20 cellular contexts compared by ENCODE assay signal in genomic region chr1:232589111-232589808, GRCh38. TPM values are rescaled to one million over a fixed set of nuclear protein-coding genes. Genes with fewer than 3 reads are reported as not detected.
DNase-seq lines count a peak whose midpoint lies in the region; ATAC-seq and TF ChIP-seq lines count a peak whose summit lies in the region.
"Had no signal": no experiment of that assay in that cellular context is flagged by ENCODE, and none has a peak within 500 bp of the region (broad histone marks: within the 10 kb centered on the region; RNA-seq: fewer than 3 reads in every experiment).

No MANE protein-coding gene starts in this region.

- H4K20me1 ChIP-seq in OCI-LY7 (ENCODE audit: insufficient read depth, low read length) = no peaks in the 10 kb centered on the region

- CTCF ChIA-PET in OCI-LY7 (lab: Charles Lee; ENCODE audit: unreplicated experiment) = no interaction called here

- no peaks in the 10 kb centered on the region for H3K27me3 ChIP-seq in heart left ventricle
- no peaks in the 10 kb centered on the region for H3K27me3 ChIP-seq in neutrophil
- H3K27me3 ChIP-seq in gastrocnemius medialis = no peaks in the 10 kb centered on the region
- H3K27me3 ChIP-seq: SJSA1 had no signal

- peaks cover 0 to 8% (median 3%) of the 10 kb centered on the region in 7 donors for H3K9me3 Mint-ChIP-seq in CD14-positive monocyte
- H3K9me3 Mint-ChIP-seq: immature natural killer cell had no signal

- H3K36me3 ChIP-seq in OCI-LY7 (ENCODE audit: insufficient read depth, low read length) (no peaks in the 10 kb centered on the region; the same call in 1 of the 2 replicates), heart left ventricle (no peaks in the 10 kb centered on the region), neutrophil (no peaks in the 10 kb centered on the region), gastrocnemius medialis (no peaks in the 10 kb centered on the region)
- H3K36me3 ChIP-seq: SJSA1 had no signal

- H3K79me2 ChIP-seq in OCI-LY7 (ENCODE audit: insufficient read depth, low read depth, low read length) = peaks cover 8% of the 10 kb centered on the region; the same call in 1 of the 2 replicates

- H3K4me3 ChIP-seq in OCI-LY7 (ENCODE audit: low read depth, low read length, poor library complexity, severe bottlenecking) (no peak overlapping the region), heart left ventricle (no peak overlapping the region), neutrophil (ENCODE audit: low read depth in 1 of 2, low read length in 1 of 2) (peak overlapping the region; percentile 34 to 46), gastrocnemius medialis (no peak overlapping the region)
- H3K4me3 ChIP-seq: SJSA1 had no signal

- H3K27ac ChIP-seq in OCI-LY7 (ENCODE audit: low read depth, low read length, poor library complexity, severe bottlenecking) = peak overlapping the region; percentile 79
- peak overlapping the region in 11 of 12 donors; percentile 16 to 95 (median 60) for H3K27ac ChIP-seq in heart left ventricle
- H3K27ac ChIP-seq in neutrophil = peak overlapping the region; percentile 79
- H3K27ac ChIP-seq in gastrocnemius medialis = peak overlapping the region in 1 of 4 donors; percentile 30
- H3K27ac ChIP-seq: KMS-11, SJSA1 had no signal

- TF ChIP-seq CTCF in CD14-positive monocyte (IDR thresholded peaks at IDR 0.05) (no peak), OCI-LY7 (conservative IDR thresholded peaks at IDR 0.05; ENCODE audit: low read length) (no peak), heart left ventricle (IDR thresholded peaks at IDR 0.05) (no peak), neutrophil (IDR thresholded peaks at IDR 0.05) (no peak), gastrocnemius medialis (IDR thresholded peaks at IDR 0.05 in 4 of 5, conservative IDR thresholded peaks at IDR 0.05 in 1 of 5) (no peak)

- ATAC-seq in heart left ventricle (peak in 1 of 4 donors; percentile 22), gastrocnemius medialis (no peak), HG02571 (IDR thresholded peaks at IDR 0.05; ENCODE audit: unreplicated experiment) (no peak)
- ATAC-seq: activated CD4-positive, CD25-positive, alpha-beta regulatory T cell treated with anti-CD3 and anti-CD28 coated beads, Interleukin-2, amount 50 U/mL, for 24 hours had no signal

- peaks cover 0 to under 1% (median 0%) of the 10 kb centered on the region in 3 donors for H3K27me3 Mint-ChIP-seq in CD14-positive monocyte (ENCODE audit: low read depth in 3 of 3)

- peak overlapping the region in 1 of 2 donors; percentile 80 for H3K4me3 Mint-ChIP-seq in CD14-positive monocyte
- H3K4me3 Mint-ChIP-seq: immature natural killer cell had no signal

- no peaks in the 10 kb centered on the region for H3K9me2 ChIP-seq in OCI-LY7 (ENCODE audit: insufficient read depth, low read length)

- TF ChIP-seq POLR2A in heart left ventricle (IDR thresholded peaks at IDR 0.05) (no peak), gastrocnemius medialis (IDR thresholded peaks at IDR 0.05) (no peak)

- 47 to 58% (median 53%) methylated on average over 6 of the region's 6 CpGs for WGBS in heart left ventricle, 4 donors

- H3K27ac Mint-ChIP-seq in CD14-positive monocyte = peak overlapping the region; percentile 86 to 97 (median 91)

- peaks cover 62% of the 10 kb centered on the region for H3K4me1 ChIP-seq in OCI-LY7 (ENCODE audit: insufficient read depth, low read length, poor library complexity, severe bottlenecking)
- peaks cover 6 to 84% (median 57%) of the 10 kb centered on the region in 12 donors for H3K4me1 ChIP-seq in heart left ventricle
- H3K4me1 ChIP-seq in neutrophil (ENCODE audit: control insufficient read depth in 1 of 2, insufficient read depth in 1 of 2, low read depth in 1 of 2, low read length in 1 of 2) = peaks cover 40 to 52% of the 10 kb centered on the region in 2 experiments
- H3K4me1 ChIP-seq in gastrocnemius medialis = peaks cover 9 to 11% of the 10 kb centered on the region in 2 donors
- H3K4me1 ChIP-seq: SJSA1 had no signal

- in situ Hi-C loops in gastrocnemius medialis (cut with MboI; ENCODE audit: low sequenced_read_pairs in 4 of 4) = no loop called here

- H3K4me1 Mint-ChIP-seq in CD14-positive monocyte = peaks cover 37% of the 10 kb centered on the region

- BruUV-seq in OCI-LY7 (replicated peaks; lab: Mats Ljungman, UMichigan) = no TSS peak

- no peaks in the 10 kb centered on the region for H3K9me3 ChIP-seq in OCI-LY7 (ENCODE audit: low read length)
- no peaks in the 10 kb centered on the region for H3K9me3 ChIP-seq in heart left ventricle
- H3K9me3 ChIP-seq in neutrophil = no peaks in the 10 kb centered on the region
- H3K9me3 ChIP-seq in gastrocnemius medialis = no peaks in the 10 kb centered on the region
- H3K9me3 ChIP-seq: SJSA1 had no signal

- POLR2A ChIA-PET in OCI-LY7 (lab: Charles Lee) = interaction anchor here (1.3 to 2.2 kb wide), 3 partner anchors 10 to 39 kb away, joined by 4 to 6 read pairs (median 5); no protein-coding TSS in a partner anchor

- no peak for DNase-seq in CD14-positive monocyte (ENCODE audit: low spot score)
- no peak for DNase-seq in OCI-LY7 (ENCODE audit: low spot score)
- no peak for DNase-seq in heart left ventricle
- DNase-seq in gastrocnemius medialis = no peak
- DNase-seq in GF-D8 (lab: John Stamatoyannopoulos, UW) = no peak
- DNase-seq in DMS114 treated with DMSO at 0.1 percent for 48 hours (lab: John Stamatoyannopoulos, UW; ENCODE audit: unreplicated experiment) = no peak
- DNase-seq: activated naive CD4-positive, alpha-beta T cell; aorta; Calu3; immature natural killer cell; NCI-H1092; NCI-H2081; NCI-H524; OCI-M1; T-helper 9 cell had no signal

- intact Hi-C loops in CD14-positive monocyte (cut with micrococcal nuclease) (no loop called here), OCI-LY7 (cut with micrococcal nuclease; ENCODE audit: unreplicated experiment) (no loop called here), heart left ventricle (cut with DNase I) (no loop called here), gastrocnemius medialis (cut with DNase I; ENCODE audit: low total_unique reads) (no loop called here)

- H2AFZ ChIP-seq in OCI-LY7 (ENCODE audit: low read length) = peak overlapping the region; percentile 74; the same call in 1 of the 2 replicates

- H3K36me3 Mint-ChIP-seq in CD14-positive monocyte = peaks cover 0 to 4% of the 10 kb centered on the region in 2 donors
- H3K36me3 Mint-ChIP-seq: immature natural killer cell had no signal

- peak overlapping the region; percentile 64 for H3K4me2 ChIP-seq in OCI-LY7 (ENCODE audit: low read length)
- H3K4me2 ChIP-seq: KMS-11 had no signal

RNA-seq across cellular contexts. Expression of gene SIPA1L2, which starts 40.7 kb away (rescaled TPM):
- polyA plus RNA-seq in CD14-positive monocyte (1 to 10 TPM in 1 of 2 donors, under 1 TPM in 1; 0.64 to 1.3 TPM), heart left ventricle (100 to 1,000 TPM in 1 of 2 donors, 10 to 100 TPM in 1; 18.1 to 103 TPM)
- 13.5 and 16.0 TPM in 2 replicates for total RNA-seq in OCI-LY7 (2014; rRNA removed; shearing (Covaris generic))
- total RNA-seq in OCI-LY7 (2022) (6.2 and 7.8 TPM in 2 replicates), heart left ventricle (100 to 1,000 TPM in 5 of 9 donors, 10 to 100 TPM in 4; 70.8 to 148 (median 102) TPM), gastrocnemius medialis (10 to 100 TPM in 1 of 4 donors, 1 to 10 TPM in 3; 3.1 to 22.7 (median 3.9) TPM)

Comparison
In these comparisons a context has a peak if more than half of its experiments do, and no peak if none do; other contexts are left out.
1. H3K4me3 ChIP-seq: peak in neutrophil (2 of 2); none in OCI-LY7 (single experiment), heart left ventricle (0 of 12) and gastrocnemius medialis (0 of 4).